In the genomic region with DNA sequence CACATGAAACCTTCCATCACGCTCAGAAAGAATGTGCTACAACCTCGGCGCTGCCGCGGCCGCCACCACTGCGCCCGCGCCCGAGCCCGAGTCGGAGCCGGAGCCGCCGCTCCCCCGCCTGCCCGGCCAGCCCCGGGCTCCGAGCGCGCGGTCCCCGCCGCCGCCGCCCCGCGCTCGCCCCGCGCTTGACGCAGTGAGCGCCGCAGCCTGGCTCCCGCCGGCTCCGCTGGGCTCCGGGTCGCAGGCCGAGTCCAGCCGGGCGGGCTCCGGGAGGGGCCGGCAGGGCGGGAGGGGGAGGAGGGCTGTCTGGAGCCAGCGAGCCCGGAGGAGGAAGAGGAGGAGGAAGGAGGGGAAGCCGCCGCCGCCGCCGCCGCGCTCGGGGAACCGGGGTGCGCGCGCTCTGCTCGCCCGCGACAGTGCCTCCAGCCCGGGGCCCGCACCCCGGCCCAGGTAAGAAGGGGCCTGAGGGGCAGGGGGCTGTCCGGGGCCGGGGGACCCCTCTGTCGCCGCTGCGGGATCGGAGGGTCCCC, we compare ENCODE assay signal across 8 cellular contexts. TPM values are rescaled to one million over a fixed set of nuclear protein-coding genes. Genes with fewer than 3 reads are reported as not detected.
A peak's percentile ranks its signal among the peaks of the same experiment; 100 is the strongest.
DNase-seq lines count a peak whose midpoint lies in the region; ATAC-seq and TF ChIP-seq lines count a peak whose summit lies in the region.

No MANE protein-coding gene starts in this region.

- DNase-seq in NCI-H2227 (lab: John Stamatoyannopoulos, UW; ENCODE audit: unreplicated experiment), result peak; percentile 30
- no peak for DNase-seq in NCI-H2227 treated with DMSO at 0.1 percent for 48 hours (lab: John Stamatoyannopoulos, UW)
- DNase-seq in SJSA1 (ENCODE audit: low read depth in 1 of 2, low spot score in 2 of 2), result peak in 1 of 2 experiments; percentile 41
- peak; percentile 38 to 78 for DNase-seq in cardiac muscle cell (ENCODE audit: low read depth in 1 of 2, low spot score in 1 of 2)
- DNase-seq in epidermal melanocyte (ENCODE audit: insufficient read length, low spot score), result no peak

- peaks cover 19% of the 10 kb centered on the region for H3K4me1 ChIP-seq in SJSA1 (replicated peaks)
- peaks cover 17% of the 10 kb centered on the region for H3K4me1 ChIP-seq in cardiac muscle cell (ENCODE audit: low read depth)

- H3K27me3 ChIP-seq in SJSA1 (replicated peaks) (peaks cover 67% of the 10 kb centered on the region), cardiac muscle cell (peaks cover 18% of the 10 kb centered on the region)

- no peak for ATAC-seq in GM18511 (IDR thresholded peaks at IDR 0.05; ENCODE audit: unreplicated experiment)
- no peak for ATAC-seq in GM21717 (IDR thresholded peaks at IDR 0.05; ENCODE audit: unreplicated experiment)

- H3K9me3 ChIP-seq in SJSA1 (replicated peaks), result no peaks in the 10 kb centered on the region
- H3K9me3 ChIP-seq in cardiac muscle cell (ENCODE audit: low read depth), result no peaks in the 10 kb centered on the region

- no peak for TF ChIP-seq CTCF in cardiac muscle cell (IDR thresholded peaks at IDR 0.05; ENCODE audit: low read depth, low read length)

- H3K36me3 ChIP-seq in SJSA1 (no peaks in the 10 kb centered on the region), cardiac muscle cell (no peaks in the 10 kb centered on the region)

- H3K27ac ChIP-seq in SJSA1 (no peak overlapping the region), cardiac muscle cell (no peak overlapping the region), skin epidermis (peak overlapping the region in 7 of 21 experiments; percentile 23 to 73 (median 57))

- H3K4me3 ChIP-seq in SJSA1, result 0 out of 2 replicates have a peak overlapping the region, but pooled peaks have one; percentile 10
- peak overlapping the region; percentile 68 for H3K4me3 ChIP-seq in cardiac muscle cell
- H3K4me3 ChIP-seq in skin epidermis, result peak overlapping the region; percentile 43 to 59 (median 51)

RNA-seq across cellular contexts. Expression of a gene that starts 4.3 kb away (rescaled TPM):
- total RNA-seq in SJSA1 (2014; rRNA removed; shearing (Covaris generic)), result not detected in 2 replicates
- total RNA-seq in cardiac muscle cell, result 48.7 and 51.6 TPM in 2 replicates
- polyA plus RNA-seq in cardiac muscle cell, result 8.9 and 13.4 TPM in 2 replicates

Comparison
In these comparisons a context has a peak if more than half of its experiments do, and no peak if none do; other contexts are left out.
1. DNase-seq: peak in NCI-H2227 (single experiment) and cardiac muscle cell (2 of 2); none in NCI-H2227 treated with DMSO at 0.1 percent for 48 hours (single experiment) and epidermal melanocyte (single experiment).
2. H3K4me3 ChIP-seq: peak in every context shown above with its lines; median percentile 68 in cardiac muscle cell; 51 in skin epidermis; 10 in SJSA1.
3. RNA of a gene that starts 4.3 kb away (total RNA-seq): 48.7 to 51.6 TPM in cardiac muscle cell; not detected in SJSA1; every median in the first group is over 10 times any median in the second.